In the genomic region with DNA sequence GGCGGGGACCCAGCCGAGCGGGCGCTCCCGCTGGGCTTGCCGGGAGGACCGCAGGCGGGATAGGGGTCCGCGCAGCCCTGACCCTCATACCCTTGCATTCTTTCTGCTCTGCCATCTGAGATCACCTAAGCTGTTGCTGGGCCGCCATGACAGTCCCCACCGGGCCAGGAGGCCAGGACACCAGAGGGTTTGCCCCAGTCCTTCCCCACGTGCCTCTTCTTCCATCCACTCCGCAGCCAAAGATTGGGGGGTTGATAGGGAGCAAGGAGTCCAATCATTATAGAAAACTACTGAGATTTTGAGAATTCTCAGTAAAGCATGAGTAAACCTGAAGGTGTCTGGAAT, we compare ENCODE assay signal across 9 cellular contexts. TPM values are rescaled to one million over a fixed set of nuclear protein-coding genes. Genes with fewer than 3 reads are reported as not detected.
DNase-seq lines count a peak whose midpoint lies in the region; ATAC-seq and TF ChIP-seq lines count a peak whose summit lies in the region.
"Had no signal": no experiment of that assay in that cellular context is flagged by ENCODE, and none has a peak within 500 bp of the region (broad histone marks: within the 10 kb centered on the region; RNA-seq: fewer than 3 reads in every experiment).

No MANE protein-coding gene starts in this region.

- H3K27ac ChIP-seq in 22Rv1 = peak overlapping the region; percentile 65

- peaks cover 35% of the 10 kb centered on the region for H3K4me1 Mint-ChIP-seq in mesothelial cell of epicardium

- ATAC-seq in HG02571 (IDR thresholded peaks at IDR 0.05; ENCODE audit: unreplicated experiment) (no peak), GM19351 (IDR thresholded peaks at IDR 0.05; ENCODE audit: unreplicated experiment) (no peak)
- ATAC-seq: GM12878 had no signal

- CTCF ChIA-PET in HEK293T (lab: Yijun Ruan, JAX) = no interaction called here

- POLR2A ChIA-PET in HEK293T (lab: Yijun Ruan, JAX) = interaction anchor here (1.7 kb wide), 1 partner anchor 9 kb away, joined by 4 read pairs; no protein-coding TSS in a partner anchor

- H3K9me3 Mint-ChIP-seq in mesothelial cell of epicardium = no peaks in the 10 kb centered on the region

- peaks cover 3% of the 10 kb centered on the region for H3K36me3 Mint-ChIP-seq in mesothelial cell of epicardium

- TF ChIP-seq CTCF in 22Rv1 (IDR thresholded peaks at IDR 0.05) = no peak
- TF ChIP-seq CTCF in cardiac fibroblast (IDR thresholded peaks at IDR 0.05; ENCODE audit: low read depth, low read length) = no peak
- no peak for TF ChIP-seq CTCF in mesothelial cell of epicardium (IDR thresholded peaks at IDR 0.05; ENCODE audit: unreplicated experiment)

- peak overlapping the region; percentile 38 to 66 for H3K4me3 ChIP-seq in cardiac fibroblast (replicated peaks in 1 of 2; ENCODE audit: low read depth in 2 of 2, low read length in 2 of 2)
- H3K4me3 ChIP-seq: GM12878 had no signal

- H3K4me3 Mint-ChIP-seq in mesothelial cell of epicardium = peak overlapping the region; percentile 83

- H3K27ac Mint-ChIP-seq in mesothelial cell of epicardium = peak overlapping the region; percentile 62

- H3K27me3 Mint-ChIP-seq in mesothelial cell of epicardium (ENCODE audit: low read depth) = peaks cover 21% of the 10 kb centered on the region

- peak; percentile 51 for DNase-seq in HEK293T (ENCODE audit: extremely low spot score)
- no peak for DNase-seq in cardiac fibroblast (ENCODE audit: low read depth in 2 of 2)
- no peak for DNase-seq in mesothelial cell of epicardium (ENCODE audit: low spot score in 2 of 2, unreplicated experiment in 2 of 2)
- DNase-seq in NK-92 treated with Interleukin-12 subunit alpha and Interleukin-12 subunit beta, amount 100 ng/mL, for 24 hours (lab: John Stamatoyannopoulos, UW) = no peak
- DNase-seq in stimulated activated CD4-positive, alpha-beta T cell treated with anti-CD3 and anti-CD28 coated beads, Interleukin-15, amount 100 ng/mL, for 24 hours = no peak

TF ChIP-seq in HEK293T, 16 proteins besides CTCF, POLR2A, EP300 and RAD21:
- TF ChIP-seq LEF1 (IDR thresholded peaks at IDR 0.05; ENCODE audit: borderline replicate concordance) (no peak), L3MBTL2 (conservative IDR thresholded peaks at IDR 0.05) (peak; percentile 71)

RNA-seq across cellular contexts. Expression of a gene that starts 0.5 kb away (rescaled TPM):
- total RNA-seq in mesothelial cell of epicardium = 11.6 to 13.6 TPM (median 12.3 TPM) in 3 replicates
- total RNA-seq: GM12878 had no signal
